In the genomic region with DNA sequence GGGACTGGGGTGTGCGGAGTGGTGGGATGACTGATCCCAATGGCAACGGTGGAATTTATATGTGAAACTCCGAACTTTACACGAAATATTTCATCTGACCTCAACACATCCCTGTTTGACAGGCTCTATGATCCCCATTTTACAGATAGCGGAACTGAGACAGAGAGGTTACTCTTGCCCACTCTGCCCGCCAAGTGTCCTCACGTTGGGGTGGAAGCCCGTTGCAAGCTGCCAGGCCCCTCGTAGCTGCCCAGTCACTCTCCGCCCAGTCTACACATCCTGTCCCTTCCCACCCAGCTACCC, we compare ENCODE assay signal across 8 cellular contexts. TPM values are rescaled to one million over a fixed set of nuclear protein-coding genes. Genes with fewer than 3 reads are reported as not detected.
DNase-seq lines count a peak whose midpoint lies in the region; ATAC-seq and TF ChIP-seq lines count a peak whose summit lies in the region.

No MANE protein-coding gene starts in this region.

- H3K36me3 Mint-ChIP-seq in activated CD4-positive, alpha-beta memory T cell treated with anti-CD3 and anti-CD28 coated beads, Interleukin-2, amount 10 ng/mL, durations not matched to agents 7 days and 5 days (ENCODE audit: low read depth): peaks cover 15% of the 10 kb centered on the region
- H3K36me3 Mint-ChIP-seq in stimulated activated memory B cell treated with anti-CD40 and anti-IgM and Interleukin-4, amounts not matched to agents 10 μg/mL and 1 μg/mL and 100 μg/mL, for 72 hours: no peaks in the 10 kb centered on the region

- H3K4me3 ChIP-seq in SK-N-SH (ENCODE audit: low read depth in 2 of 2, low read length in 1 of 2): peak overlapping the region; percentile 65 to 75
- peak overlapping the region; percentile 98; the same call in 1 of the 2 replicates for H3K4me3 ChIP-seq in iPS-20b (ENCODE audit: low read length)

- H3K4me3 Mint-ChIP-seq in activated CD4-positive, alpha-beta memory T cell treated with anti-CD3 and anti-CD28 coated beads, Interleukin-2, amount 10 ng/mL, durations not matched to agents 7 days and 5 days: peak overlapping the region; percentile 89
- H3K4me3 Mint-ChIP-seq in stimulated activated memory B cell treated with anti-CD40 and anti-IgM and Interleukin-4, amounts not matched to agents 10 μg/mL and 1 μg/mL and 100 μg/mL, for 72 hours: peak overlapping the region; percentile 92

- H3K27ac ChIP-seq in SK-N-SH (ENCODE audit: low read depth in 2 of 2, low read length in 1 of 2) (peak overlapping the region in 1 of 2 experiments; percentile 20; a peak in 1 of 4 replicates), iPS-20b (ENCODE audit: low read length) (no peak overlapping the region)

- no peak for ATAC-seq in SK-N-SH treated with all-trans-retinoic acid at 6 μM for 48 hours
- no peak for ATAC-seq in stimulated activated memory B cell treated with anti-CD40 and anti-IgM and Interleukin-4, amounts not matched to agents 10 μg/mL and 1 μg/mL and 100 μg/mL, for 72 hours
- no peak for ATAC-seq in GM18867 (IDR thresholded peaks at IDR 0.05; ENCODE audit: unreplicated experiment)

- peaks cover 18% of the 10 kb centered on the region for H3F3A ChIP-seq in SK-N-SH (replicated peaks; ENCODE audit: insufficient read depth)

- H3K36me3 ChIP-seq in SK-N-SH (replicated peaks in 1 of 2; ENCODE audit: control insufficient read depth in 1 of 2, insufficient read depth in 2 of 2, low read length in 1 of 2) (no peaks in the 10 kb centered on the region), iPS-20b (ENCODE audit: insufficient read depth, low read depth, low read length) (no peaks in the 10 kb centered on the region; the same call in 1 of the 2 replicates)

- WGBS in SK-N-SH (ENCODE audit: low lambda C conversion rate): 69% methylated on average over 10 of the region's 10 CpGs

- H4K20me1 ChIP-seq in SK-N-SH (ENCODE audit: insufficient read depth): no peaks in the 10 kb centered on the region

- peak overlapping the region; percentile 90 for H2AFZ ChIP-seq in SK-N-SH (ENCODE audit: low read depth)

- POLR2A ChIA-PET in SK-N-SH (lab: Yijun Ruan, JAX): interaction anchor here (0.8 to 2.1 kb wide), 4 partner anchors 9 to 214 kb away, joined by 3 to 7 read pairs (median 5); partner anchors contain the start of genes CBX3 and HNRNPA2B1
- POLR2A ChIA-PET in activated CD4-positive, alpha-beta memory T cell treated with anti-CD3 and anti-CD28 coated beads, Interleukin-2, amount 10 ng/mL, durations not matched to agents 7 days and 5 days (lab: Charles Lee): interaction anchor here (1.0 to 14.1 kb wide), 15 partner anchors 10 to 212 kb away, joined by 3 to 406 read pairs (median 6); partner anchors contain the start of genes CBX3, HNRNPA2B1 and SNX10

- no peaks in the 10 kb centered on the region for H3K9me2 ChIP-seq in SK-N-SH

- CTCF ChIA-PET in SK-N-SH (lab: Yijun Ruan, JAX): interaction anchor here (0.6 to 2.0 kb wide), 11 partner anchors 13 to 256 kb away, joined by 3 to 8 read pairs (median 4); partner anchors contain the start of gene HNRNPA2B1
- CTCF ChIA-PET in activated CD4-positive, alpha-beta memory T cell treated with anti-CD3 and anti-CD28 coated beads, Interleukin-2, amount 10 ng/mL, durations not matched to agents 7 days and 5 days (lab: Charles Lee): interaction anchor here (0.9 to 2.0 kb wide), 19 partner anchors 9 to 259 kb away, joined by 3 to 11 read pairs (median 5); partner anchors contain the start of gene CBX3

- no peak for TF ChIP-seq RAD21 in SK-N-SH (IDR thresholded peaks at IDR 0.05; ENCODE audit: low read length)

- TF ChIP-seq CTCF in SK-N-SH (IDR thresholded peaks at IDR 0.05): no peak

- peaks cover 49% of the 10 kb centered on the region for H3K4me1 Mint-ChIP-seq in activated CD4-positive, alpha-beta memory T cell treated with anti-CD3 and anti-CD28 coated beads, Interleukin-2, amount 10 ng/mL, durations not matched to agents 7 days and 5 days
- H3K4me1 Mint-ChIP-seq in stimulated activated memory B cell treated with anti-CD40 and anti-IgM and Interleukin-4, amounts not matched to agents 10 μg/mL and 1 μg/mL and 100 μg/mL, for 72 hours: peaks cover 50% of the 10 kb centered on the region

- H3K27me3 ChIP-seq in SK-N-SH (ENCODE audit: insufficient read depth) (no peaks in the 10 kb centered on the region), iPS-20b (ENCODE audit: insufficient read depth, low read length) (peaks cover 18% of the 10 kb centered on the region)

- H3K27ac Mint-ChIP-seq in activated CD4-positive, alpha-beta memory T cell treated with anti-CD3 and anti-CD28 coated beads, Interleukin-2, amount 10 ng/mL, durations not matched to agents 7 days and 5 days: peak overlapping the region; percentile 85
- H3K27ac Mint-ChIP-seq in stimulated activated memory B cell treated with anti-CD40 and anti-IgM and Interleukin-4, amounts not matched to agents 10 μg/mL and 1 μg/mL and 100 μg/mL, for 72 hours: peak overlapping the region; percentile 84

- no peaks in the 10 kb centered on the region for H3K9me3 Mint-ChIP-seq in activated CD4-positive, alpha-beta memory T cell treated with anti-CD3 and anti-CD28 coated beads, Interleukin-2, amount 10 ng/mL, durations not matched to agents 7 days and 5 days
- H3K9me3 Mint-ChIP-seq in stimulated activated memory B cell treated with anti-CD40 and anti-IgM and Interleukin-4, amounts not matched to agents 10 μg/mL and 1 μg/mL and 100 μg/mL, for 72 hours: no peaks in the 10 kb centered on the region

- peaks cover 16 to 21% of the 10 kb centered on the region in 2 experiments; a peak in 3 of 4 replicates for H3K4me1 ChIP-seq in SK-N-SH (ENCODE audit: control insufficient read depth in 1 of 2, insufficient read depth in 2 of 2, low read depth in 1 of 2, low read length in 1 of 2)
- H3K4me1 ChIP-seq in iPS-20b (ENCODE audit: insufficient read depth, low read length): peaks cover 25% of the 10 kb centered on the region

- peaks cover 24% of the 10 kb centered on the region; the same call in 1 of the 2 replicates for H3K79me2 ChIP-seq in SK-N-SH (ENCODE audit: insufficient read depth)

- TF ChIP-seq EP300 in SK-N-SH (IDR thresholded peaks at IDR 0.05; ENCODE audit: borderline replicate concordance in 1 of 2, low read depth in 1 of 2, low read length in 1 of 2): no peak

- H3K27me3 Mint-ChIP-seq in activated CD4-positive, alpha-beta memory T cell treated with anti-CD3 and anti-CD28 coated beads, Interleukin-2, amount 10 ng/mL, durations not matched to agents 7 days and 5 days: no peaks in the 10 kb centered on the region
- H3K27me3 Mint-ChIP-seq in stimulated activated memory B cell treated with anti-CD40 and anti-IgM and Interleukin-4, amounts not matched to agents 10 μg/mL and 1 μg/mL and 100 μg/mL, for 72 hours: no peaks in the 10 kb centered on the region

- no peak overlapping the region for H3K9ac ChIP-seq in SK-N-SH
- peak overlapping the region; percentile 9; the same call in 1 of the 2 replicates for H3K9ac ChIP-seq in iPS-20b (ENCODE audit: low read depth, low read length)

- H3K9me3 ChIP-seq in SK-N-SH (no peaks in the 10 kb centered on the region), iPS-20b (ENCODE audit: insufficient read depth, low read depth, low read length) (no peaks in the 10 kb centered on the region)

- DNase-seq in SK-N-SH: no peak
- no peak for DNase-seq in activated CD4-positive, alpha-beta memory T cell treated with anti-CD3 and anti-CD28 coated beads, Interleukin-2, amount 10 ng/mL, durations not matched to agents 7 days and 5 days
- DNase-seq in epidermal melanocyte (ENCODE audit: insufficient read length, low spot score): no peak
- DNase-seq in NCI-H2029 (lab: John Stamatoyannopoulos, UW): no peak

- H3K4me2 ChIP-seq in SK-N-SH: peak overlapping the region; percentile 83; the same call in 1 of the 2 replicates

TF ChIP-seq in SK-N-SH, 30 proteins besides CTCF, POLR2A, EP300 and RAD21:
- TF ChIP-seq NRF1 (IDR thresholded peaks at IDR 0.05; ENCODE audit: low read depth, low read length) (no peak), RCOR1 (IDR thresholded peaks at IDR 0.05; ENCODE audit: low read length) (0 out of 2 replicates have a peak, but pooled peaks have one; percentile 8), YY1 (IDR thresholded peaks at IDR 0.05; ENCODE audit: low read depth) (no peak)

TF ChIP-seq in SK-N-SH treated with all-trans-retinoic acid at 6 μM for 48 hours, 23 proteins besides CTCF, POLR2A, EP300 and RAD21:
- TF ChIP-seq GLIS3 (CRISPR knock-in tag; IDR thresholded peaks at IDR 0.05) (no peak), ZNF70 (CRISPR knock-in tag; IDR thresholded peaks at IDR 0.05) (no peak), RARB (CRISPR knock-in tag; IDR thresholded peaks at IDR 0.05) (no peak), TCF4 (CRISPR knock-in tag; IDR thresholded peaks at IDR 0.05; ENCODE audit: borderline replicate concordance) (no peak)

RNA-seq across cellular contexts. Expression of gene NFE2L3, which starts 0.4 kb away (rescaled TPM):
- 36.1 and 50.8 TPM in 2 replicates for polyA plus RNA-seq in SK-N-SH (2012; rRNA removed)
- polyA plus RNA-seq in SK-N-SH (2012; cell fraction: cytosol; rRNA removed): 50.3 and 55.0 TPM in 2 replicates
- polyA plus RNA-seq in SK-N-SH (2012; cell fraction: nucleus; rRNA removed): 20.3 and 41.3 TPM in 2 replicates
- 10 to 100 TPM; 21.5 to 24.0 TPM for total RNA-seq in activated CD4-positive, alpha-beta memory T cell treated with anti-CD3 and anti-CD28 coated beads, Interleukin-2, amount 10 ng/mL, durations not matched to agents 7 days and 5 days

RNA-seq across cellular contexts. Expression of gene HNRNPA2B1, which starts 48.9 kb away (rescaled TPM):
- polyA plus RNA-seq in SK-N-SH (2012; rRNA removed): 459 and 483 TPM in 2 replicates
- 594 and 844 TPM in 2 replicates for polyA plus RNA-seq in SK-N-SH (2012; cell fraction: cytosol; rRNA removed)
- 318 and 483 TPM in 2 replicates for polyA plus RNA-seq in SK-N-SH (2012; cell fraction: nucleus; rRNA removed)
- total RNA-seq in activated CD4-positive, alpha-beta memory T cell treated with anti-CD3 and anti-CD28 coated beads, Interleukin-2, amount 10 ng/mL, durations not matched to agents 7 days and 5 days: 100 to 1,000 TPM; 696 to 705 TPM

RNA-seq across cellular contexts. Expression of gene CBX3, which starts 49.9 kb away (rescaled TPM):
- 97.0 and 119 TPM in 2 replicates for polyA plus RNA-seq in SK-N-SH (2012; rRNA removed)
- polyA plus RNA-seq in SK-N-SH (2012; cell fraction: cytosol; rRNA removed): 154 and 237 TPM in 2 replicates
- 109 and 121 TPM in 2 replicates for polyA plus RNA-seq in SK-N-SH (2012; cell fraction: nucleus; rRNA removed)
- total RNA-seq in activated CD4-positive, alpha-beta memory T cell treated with anti-CD3 and anti-CD28 coated beads, Interleukin-2, amount 10 ng/mL, durations not matched to agents 7 days and 5 days: 100 to 1,000 TPM; 214 to 215 TPM
